Comparison of ENCODE assay signal across 15 cellular contexts in the genomic region with DNA sequence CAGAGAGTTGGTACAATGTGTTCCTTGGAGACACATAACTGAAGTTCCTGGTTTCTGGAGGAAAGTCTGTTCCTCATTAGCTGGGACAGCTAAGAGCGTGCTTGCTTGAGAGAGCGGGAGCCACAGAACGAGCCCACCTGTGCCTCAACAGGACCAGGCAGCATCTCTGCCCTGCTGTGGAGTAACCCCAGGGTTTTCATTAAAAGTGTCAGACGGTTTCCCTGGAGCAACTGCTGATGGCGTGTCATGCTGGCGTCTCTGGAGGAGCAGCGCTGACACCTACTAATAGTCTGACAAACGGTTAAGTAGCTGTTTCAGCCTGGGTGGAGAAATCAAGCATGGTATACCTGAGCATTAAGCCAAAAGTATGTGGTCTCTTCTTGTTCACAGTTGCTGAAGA.
DNase-seq lines count a peak whose midpoint lies in the region; ATAC-seq and TF ChIP-seq lines count a peak whose summit lies in the region.
"Had no signal": no experiment of that assay in that cellular context is flagged by ENCODE, and none has a peak within 500 bp of the region (broad histone marks: within the 10 kb centered on the region; RNA-seq: fewer than 3 reads in every experiment).

No MANE protein-coding gene starts in this region.

- ATAC-seq in activated B cell treated with CpG ODN at 0.5 μM for 24 hours (ENCODE audit: low read depth) (no peak), memory B cell (ENCODE audit: low read depth) (no peak), natural killer cell (peak in 2 of 3 donors; percentile 42 to 47)
- ATAC-seq: GM23338 had no signal

- no peak for DNase-seq in activated B cell treated with CpG ODN at 0.5 μM for 24 hours
- DNase-seq in memory B cell (ENCODE audit: low spot score in 2 of 2): no peak
- DNase-seq in natural killer cell: no peak
- DNase-seq in DMS79 treated with DMSO at 0.1 percent for 48 hours (lab: John Stamatoyannopoulos, UW): no peak
- no peak for DNase-seq in NCI-H2081 treated with DMSO at 0.1 percent for 48 hours (lab: John Stamatoyannopoulos, UW)
- no peak for DNase-seq in UCSD-AML1 (lab: John Stamatoyannopoulos, UW; ENCODE audit: unreplicated experiment)
- DNase-seq: BE2C; C1 segment of cervical spinal cord; CD4-positive, CD25-positive, alpha-beta regulatory T cell; CD8-positive, alpha-beta memory T cell; COR-L47; DMS 273 treated with DMSO at 0.1 percent for 48 hours; GDM1; HCEC 1CT had no signal

- H3K4me3 Mint-ChIP-seq in activated B cell treated with CpG ODN at 0.5 μM for 24 hours (no peak overlapping the region), memory B cell (no peak overlapping the region), natural killer cell (peak overlapping the region; percentile 46)
- H3K4me3 Mint-ChIP-seq: CD4-positive, CD25-positive, alpha-beta regulatory T cell; CD8-positive, alpha-beta memory T cell; GM23338 had no signal

- H3K9me3 Mint-ChIP-seq in activated B cell treated with CpG ODN at 0.5 μM for 24 hours: peaks cover 2% of the 10 kb centered on the region
- H3K9me3 Mint-ChIP-seq in memory B cell: no peaks in the 10 kb centered on the region
- no peaks in the 10 kb centered on the region for H3K9me3 Mint-ChIP-seq in natural killer cell
- H3K9me3 Mint-ChIP-seq: CD8-positive, alpha-beta memory T cell; GM23338 had no signal

- intact Hi-C loops in activated B cell treated with CpG ODN at 0.5 μM for 24 hours (cut with micrococcal nuclease) (no loop called here), natural killer cell (cut with micrococcal nuclease) (loop anchor here (2.0 kb wide), 1 partner anchor 37 kb away; no protein-coding TSS in a partner anchor)

- H3K4me1 Mint-ChIP-seq in activated B cell treated with CpG ODN at 0.5 μM for 24 hours (peaks cover 25% of the 10 kb centered on the region), memory B cell (peaks cover 11% of the 10 kb centered on the region), natural killer cell (peaks cover 53 to 62% of the 10 kb centered on the region in 2 donors)
- H3K4me1 Mint-ChIP-seq: CD4-positive, CD25-positive, alpha-beta regulatory T cell; GM23338 had no signal

- TF ChIP-seq CTCF in activated B cell treated with CpG ODN at 0.5 μM for 24 hours (IDR thresholded peaks at IDR 0.05): no peak
- TF ChIP-seq CTCF in natural killer cell (IDR thresholded peaks at IDR 0.05): no peak

- H3K27ac Mint-ChIP-seq in activated B cell treated with CpG ODN at 0.5 μM for 24 hours: peak overlapping the region; percentile 71
- H3K27ac Mint-ChIP-seq in memory B cell: peak overlapping the region; percentile 77
- H3K27ac Mint-ChIP-seq in natural killer cell: peak overlapping the region; percentile 46 to 67
- H3K27ac Mint-ChIP-seq: CD4-positive, CD25-positive, alpha-beta regulatory T cell; CD8-positive, alpha-beta memory T cell; GM23338 had no signal

- CTCF ChIA-PET in activated B cell treated with CpG ODN at 0.5 μM for 24 hours (lab: Charles Lee): no interaction called here

- POLR2A ChIA-PET in activated B cell treated with CpG ODN at 0.5 μM for 24 hours (lab: Charles Lee): no interaction called here

- H3K27me3 Mint-ChIP-seq in activated B cell treated with CpG ODN at 0.5 μM for 24 hours (no peaks in the 10 kb centered on the region), memory B cell (no peaks in the 10 kb centered on the region), natural killer cell (ENCODE audit: low read depth in 2 of 2) (no peaks in the 10 kb centered on the region)
- H3K27me3 Mint-ChIP-seq: CD4-positive, CD25-positive, alpha-beta regulatory T cell; CD8-positive, alpha-beta memory T cell had no signal

- H3K36me3 Mint-ChIP-seq in activated B cell treated with CpG ODN at 0.5 μM for 24 hours (ENCODE audit: low read depth): peaks cover 68% of the 10 kb centered on the region
- H3K36me3 Mint-ChIP-seq in memory B cell: peaks cover 11% of the 10 kb centered on the region
- peaks cover 22% of the 10 kb centered on the region for H3K36me3 Mint-ChIP-seq in natural killer cell

Comparison
In these comparisons a context has a peak if more than half of its experiments do, and no peak if none do; other contexts are left out.
1. ATAC-seq: peak in natural killer cell (2 of 3); none in activated B cell treated with CpG ODN at 0.5 μM for 24 hours (single experiment) and memory B cell (single experiment).
2. Peak in every context shown above with its lines, with median percentiles within 50 percentile points of each other: H3K27ac Mint-ChIP-seq.